9 cellular contexts compared by ENCODE assay signal in genomic region chr9:347667-348292, GRCh38.
A peak's percentile ranks its signal among the peaks of the same experiment; 100 is the strongest.
DNase-seq lines count a peak whose midpoint lies in the region; TF ChIP-seq lines count a peak whose summit lies in the region.
"Had no signal": no experiment of that assay in that cellular context is flagged by ENCODE, and none has a peak within 500 bp of the region (broad histone marks: within the 10 kb centered on the region; RNA-seq: fewer than 3 reads in every experiment).

No MANE protein-coding gene starts in this region.

- no peak overlapping the region for H3K4me2 ChIP-seq in OCI-LY7 (ENCODE audit: low read length)

- no peak overlapping the region for H3K27ac ChIP-seq in OCI-LY7 (ENCODE audit: low read depth, low read length, poor library complexity, severe bottlenecking)
- H3K27ac ChIP-seq: epithelial cell of prostate had no signal

- intact Hi-C loops in OCI-LY7 (cut with micrococcal nuclease; ENCODE audit: unreplicated experiment) = loop anchor here (1.0 kb wide), 1 partner anchor 417 kb away; no protein-coding TSS in a partner anchor

- no peak overlapping the region for H3K4me3 ChIP-seq in OCI-LY7 (ENCODE audit: low read depth, low read length, poor library complexity, severe bottlenecking)
- H3K4me3 ChIP-seq in epithelial cell of proximal tubule (ENCODE audit: low read depth, low read length) = no peak overlapping the region

- CTCF ChIA-PET in OCI-LY7 (lab: Charles Lee; ENCODE audit: unreplicated experiment) = no interaction called here

- H3K36me3 ChIP-seq in OCI-LY7 (ENCODE audit: insufficient read depth, low read length) = peaks cover 88% of the 10 kb centered on the region

- no peaks in the 10 kb centered on the region for H3K9me3 ChIP-seq in OCI-LY7 (ENCODE audit: low read length)

- H3K36me3 Mint-ChIP-seq in nephron progenitor cell (ENCODE audit: low read depth) = no peaks in the 10 kb centered on the region

- H3K9me2 ChIP-seq in OCI-LY7 (ENCODE audit: insufficient read depth, low read length) = no peaks in the 10 kb centered on the region

- in situ Hi-C loops in ACHN (cut with HindIII; ENCODE audit: low pct_ligation_motif_present, low pct_unique_long_range_greater_than_20kb, low sequenced_read_pairs) = no loop called here

- POLR2A ChIA-PET in OCI-LY7 (lab: Charles Lee) = interaction anchor here (0.6 kb wide), 1 partner anchor 45 kb away, joined by 4 read pairs; no protein-coding TSS in a partner anchor

- peaks cover 22% of the 10 kb centered on the region for H3K27me3 Mint-ChIP-seq in nephron progenitor cell (ENCODE audit: low read depth, poor library complexity)

- no peak overlapping the region for H3K27ac Mint-ChIP-seq in nephron progenitor cell

- BruUV-seq in OCI-LY7 (replicated peaks; lab: Mats Ljungman, UMichigan) = no TSS peak

- peaks cover 28% of the 10 kb centered on the region for H3K4me1 Mint-ChIP-seq in nephron progenitor cell

- H4K20me1 ChIP-seq in OCI-LY7 (ENCODE audit: insufficient read depth, low read length) = no peaks in the 10 kb centered on the region

- TF ChIP-seq CTCF in GM12873 (IDR thresholded peaks at IDR 0.05; ENCODE audit: insufficient read depth, low read depth, low read length, missing control alignments) (peak; percentile 34), OCI-LY7 (conservative IDR thresholded peaks at IDR 0.05; ENCODE audit: low read length) (peak; percentile 74), epithelial cell of proximal tubule (conservative IDR thresholded peaks at IDR 0.05; ENCODE audit: low read depth, low read length) (peak; percentile 83), nephron progenitor cell (IDR thresholded peaks at IDR 0.05) (peak; percentile 75)

- no peaks in the 10 kb centered on the region for H3K4me1 ChIP-seq in OCI-LY7 (ENCODE audit: insufficient read depth, low read length, poor library complexity, severe bottlenecking)

- DNase-seq in ACHN = peak; percentile 37
- DNase-seq in OCI-LY7 (ENCODE audit: low spot score) = peak; percentile 28
- DNase-seq in epithelial cell of proximal tubule (ENCODE audit: low read depth) = no peak
- no peak for DNase-seq in nephron progenitor cell
- DNase-seq in GM19240 (ENCODE audit: insufficient read length, low spot score) = no peak
- no peak for DNase-seq in activated CD4-positive, CD25-positive, alpha-beta regulatory T cell (lab: John Stamatoyannopoulos, UW)
- no peak for DNase-seq in SHP77 (lab: John Stamatoyannopoulos, UW)

- H2AFZ ChIP-seq in OCI-LY7 (ENCODE audit: low read length) = no peak overlapping the region

- no peaks in the 10 kb centered on the region for H3K9me3 Mint-ChIP-seq in nephron progenitor cell

- H3K4me3 Mint-ChIP-seq in nephron progenitor cell = no peak overlapping the region

- H3K79me2 ChIP-seq in OCI-LY7 (ENCODE audit: insufficient read depth, low read depth, low read length) = no peaks in the 10 kb centered on the region

Comparison
In these comparisons a context has a peak if more than half of its experiments do, and no peak if none do; other contexts are left out.
1. DNase-seq: peak in ACHN (single experiment) and OCI-LY7 (single experiment); none in epithelial cell of proximal tubule (single experiment), nephron progenitor cell (single experiment), GM19240 (single experiment), activated CD4-positive, CD25-positive, alpha-beta regulatory T cell (0 of 4) and SHP77 (0 of 2).
2. Peak in every context shown above with its lines, with median percentiles within 50 percentile points of each other: CTCF ChIP-seq.